Comparison of ENCODE assay signal across 11 cellular contexts in genomic region chr3:133535971-133536634, GRCh38. TPM values are rescaled to one million over a fixed set of nuclear protein-coding genes. Genes with fewer than 3 reads are reported as not detected.
DNase-seq lines count a peak whose midpoint lies in the region; ATAC-seq, FAIRE-seq and TF ChIP-seq lines count a peak whose summit lies in the region.
"Had no signal": no experiment of that assay in that cellular context is flagged by ENCODE, and none has a peak within 500 bp of the region (broad histone marks: within the 10 kb centered on the region; RNA-seq: fewer than 3 reads in every experiment).

No MANE protein-coding gene starts in this region.

- DNase-seq in AG04450 (ENCODE audit: low read depth, low spot score) (peak; percentile 88), MG63 (peak; percentile 79), H1 (ENCODE audit: low read depth in 1 of 2, low spot score in 2 of 2) (no peak), mesothelial cell of epicardium (ENCODE audit: low spot score in 2 of 2, unreplicated experiment in 2 of 2) (no peak), glutamatergic neuron (no peak)
- DNase-seq in activated CD4-positive, alpha-beta T cell treated with anti-CD3 and anti-CD28 coated beads, Interleukin-2, amount 10 ng/mL, durations not matched to agents 7 days and 5 days, result no peak
- DNase-seq: activated CD8-positive, alpha-beta T cell treated with anti-CD3 and anti-CD28 coated beads, Interleukin-2, amount 10 ng/mL, durations not matched to agents 7 days and 5 days; GOT3; NCI-H2029 treated with DMSO at 0.1 percent for 48 hours had no signal

- no peaks in the 10 kb centered on the region for H4K20me1 ChIP-seq in H1 (replicated peaks in 1 of 2; ENCODE audit: control insufficient read depth in 1 of 2, insufficient read depth in 2 of 2, low read length in 2 of 2)

- H3K27me3 Mint-ChIP-seq in mesothelial cell of epicardium (ENCODE audit: low read depth), result no peaks in the 10 kb centered on the region
- H3K27me3 Mint-ChIP-seq in activated CD4-positive, alpha-beta T cell treated with anti-CD3 and anti-CD28 coated beads, Interleukin-2, amount 10 ng/mL, durations not matched to agents 7 days and 5 days, result no peaks in the 10 kb centered on the region
- peaks cover 3% of the 10 kb centered on the region for H3K27me3 Mint-ChIP-seq in glutamatergic neuron (ENCODE audit: unreplicated experiment)

- TF ChIP-seq CTCF in AG04450 (IDR thresholded peaks at IDR 0.05; ENCODE audit: low read depth, low read length) (no peak), H1 (IDR thresholded peaks at IDR 0.05; ENCODE audit: control extremely low read depth in 1 of 3, insufficient read depth in 1 of 3, low read depth in 1 of 3, low read length in 3 of 3) (no peak), mesothelial cell of epicardium (IDR thresholded peaks at IDR 0.05; ENCODE audit: unreplicated experiment) (no peak), glutamatergic neuron (IDR thresholded peaks at IDR 0.05; ENCODE audit: partially characterized antibody, unreplicated experiment) (no peak)

- peak overlapping the region; percentile 41 for H3K4me3 ChIP-seq in AG04450 (ENCODE audit: low read depth, low read length)
- 0 out of 2 replicates have a peak overlapping the region, but pooled peaks have one; percentile 2 for H3K4me3 ChIP-seq in MG63
- no peak overlapping the region for H3K4me3 ChIP-seq in H1 (ENCODE audit: extremely low read depth in 1 of 4, insufficient read depth in 2 of 4, low read depth in 3 of 4, low read length in 4 of 4)

- no peak overlapping the region for H2AK5ac ChIP-seq in H1 (ENCODE audit: low read depth, low read length)

- H3K9me3 Mint-ChIP-seq in mesothelial cell of epicardium (peaks cover 8% of the 10 kb centered on the region), glutamatergic neuron (ENCODE audit: unreplicated experiment) (peaks cover 5% of the 10 kb centered on the region)
- H3K9me3 Mint-ChIP-seq in activated CD4-positive, alpha-beta T cell treated with anti-CD3 and anti-CD28 coated beads, Interleukin-2, amount 10 ng/mL, durations not matched to agents 7 days and 5 days, result peaks cover 7% of the 10 kb centered on the region

- POLR2A ChIA-PET in AG04450 (lab: Yijun Ruan, JAX), result interaction anchor here (1.1 to 1.8 kb wide), 4 partner anchors 12 to 62 kb away, joined by 4 to 21 read pairs (median 10); partner anchors contain the start of gene CDV3
- POLR2A ChIA-PET in H1 (lab: Charles Lee; ENCODE audit: partially characterized antibody), result no interaction called here
- POLR2A ChIA-PET in activated CD4-positive, alpha-beta T cell treated with anti-CD3 and anti-CD28 coated beads, Interleukin-2, amount 10 ng/mL, durations not matched to agents 7 days and 5 days (lab: Charles Lee), result no interaction called here

- H3K4me1 Mint-ChIP-seq in mesothelial cell of epicardium, result peaks cover 16% of the 10 kb centered on the region
- no peaks in the 10 kb centered on the region for H3K4me1 Mint-ChIP-seq in activated CD4-positive, alpha-beta T cell treated with anti-CD3 and anti-CD28 coated beads, Interleukin-2, amount 10 ng/mL, durations not matched to agents 7 days and 5 days
- no peaks in the 10 kb centered on the region for H3K4me1 Mint-ChIP-seq in glutamatergic neuron (ENCODE audit: low read depth, unreplicated experiment)

- no peak overlapping the region for H3K23ac ChIP-seq in H1 (ENCODE audit: insufficient read length)

- no peak overlapping the region for H3K14ac ChIP-seq in H1 (ENCODE audit: insufficient read length)

- H3K36me3 ChIP-seq in MG63, result no peaks in the 10 kb centered on the region
- H3K36me3 ChIP-seq in H1 (ENCODE audit: control insufficient read depth in 2 of 4, insufficient read depth in 4 of 4, low read length in 3 of 4), result no peaks in the 10 kb centered on the region

- H3K36me3 Mint-ChIP-seq in mesothelial cell of epicardium (no peaks in the 10 kb centered on the region), glutamatergic neuron (ENCODE audit: unreplicated experiment) (no peaks in the 10 kb centered on the region)
- no peaks in the 10 kb centered on the region for H3K36me3 Mint-ChIP-seq in activated CD4-positive, alpha-beta T cell treated with anti-CD3 and anti-CD28 coated beads, Interleukin-2, amount 10 ng/mL, durations not matched to agents 7 days and 5 days (ENCODE audit: low read depth)

- peak overlapping the region; percentile 10 for H3K56ac ChIP-seq in H1 (replicated peaks; ENCODE audit: insufficient read length, low read depth, low read length)

- no peaks in the 10 kb centered on the region for H3K4me1 ChIP-seq in H1 (replicated peaks in 1 of 4; ENCODE audit: control insufficient read depth in 3 of 4, insufficient read depth in 4 of 4, low read length in 3 of 4)

- H4K91ac ChIP-seq in H1 (replicated peaks; ENCODE audit: insufficient read length, low read length), result no peak overlapping the region

- TF ChIP-seq EP300 in H1 (IDR thresholded peaks at IDR 0.05; ENCODE audit: borderline replicate concordance in 1 of 2, low read depth in 2 of 2, low read length in 2 of 2), result no peak

- peak overlapping the region; percentile 22 for H3K27ac Mint-ChIP-seq in mesothelial cell of epicardium
- H3K27ac Mint-ChIP-seq in activated CD4-positive, alpha-beta T cell treated with anti-CD3 and anti-CD28 coated beads, Interleukin-2, amount 10 ng/mL, durations not matched to agents 7 days and 5 days, result no peak overlapping the region
- no peak overlapping the region for H3K27ac Mint-ChIP-seq in glutamatergic neuron (ENCODE audit: unreplicated experiment)
- H3K27ac Mint-ChIP-seq: activated CD8-positive, alpha-beta T cell treated with anti-CD3 and anti-CD28 coated beads, Interleukin-2, amount 10 ng/mL, durations not matched to agents 7 days and 5 days had no signal

- H3K79me2 ChIP-seq in H1 (ENCODE audit: control insufficient read depth in 1 of 2, insufficient read depth in 2 of 2, low read length in 2 of 2), result no peaks in the 10 kb centered on the region

- peaks cover 3% of the 10 kb centered on the region; the same call in 1 of the 2 replicates for H3K9me3 ChIP-seq in AG04450 (ENCODE audit: control insufficient read depth, insufficient read depth, low read length)
- H3K9me3 ChIP-seq in MG63, result no peaks in the 10 kb centered on the region
- no peaks in the 10 kb centered on the region for H3K9me3 ChIP-seq in H1 (ENCODE audit: insufficient read depth in 2 of 2, low read depth in 1 of 2, low read length in 1 of 2)

- no peak overlapping the region for H3K4me2 ChIP-seq in H1 (ENCODE audit: insufficient read depth in 1 of 2, low read depth in 2 of 2, low read length in 2 of 2)

- H3K23me2 ChIP-seq in H1 (ENCODE audit: low read depth, low read length), result peaks cover 1% of the 10 kb centered on the region; the same call in 1 of the 2 replicates

- no peak for TF ChIP-seq RAD21 in H1 (IDR thresholded peaks at IDR 0.05 in 1 of 2, conservative IDR thresholded peaks at IDR 0.05 in 1 of 2; ENCODE audit: low read depth in 2 of 2, low read length in 2 of 2)

- H2BK15ac ChIP-seq in H1 (ENCODE audit: low read length), result no peak overlapping the region

- H3K18ac ChIP-seq in H1 (ENCODE audit: extremely low read depth, low read length), result no peak overlapping the region

- no peak overlapping the region for H2BK20ac ChIP-seq in H1 (ENCODE audit: low read length)

- H2BK120ac ChIP-seq in H1 (replicated peaks; ENCODE audit: low read depth, low read length), result no peak overlapping the region

- no peak overlapping the region for H2AFZ ChIP-seq in H1 (ENCODE audit: low read length)

- 68% methylated on average over 1 of the region's 1 CpG; no CpG with 5 or more reads in 1 of the 2 experiments for WGBS in H1 (ENCODE audit: extremely low coverage in 1 of 2, insufficient coverage in 1 of 2, insufficient read length in 1 of 2, insufficient replicate concordance in 2 of 2, low coverage in 1 of 2, low lambda C conversion rate in 2 of 2, missing lambda C conversion rate in 1 of 2), 2 experiments

- ATAC-seq in HG02763 (IDR thresholded peaks at IDR 0.05; ENCODE audit: unreplicated experiment) (no peak), HG03108 (IDR thresholded peaks at IDR 0.05; ENCODE audit: unreplicated experiment) (no peak)
- ATAC-seq: activated CD8-positive, alpha-beta T cell treated with anti-CD3 and anti-CD28 coated beads, Interleukin-2, amount 10 ng/mL, durations not matched to agents 7 days and 5 days had no signal

- no peak overlapping the region for H2BK5ac ChIP-seq in H1 (ENCODE audit: low read depth, low read length)

- H3K27me3 ChIP-seq in AG04450 (ENCODE audit: control insufficient read depth, insufficient read depth, low read length) (no peaks in the 10 kb centered on the region), MG63 (no peaks in the 10 kb centered on the region), H1 (replicated peaks in 1 of 4; ENCODE audit: control insufficient read depth in 3 of 4, extremely low read depth in 1 of 4, insufficient read depth in 3 of 4, low read length in 3 of 4) (no peaks in the 10 kb centered on the region)

- FAIRE-seq in H1 (lab: Jason Lieb, UNC), result no peak

- H3K4me3 Mint-ChIP-seq in mesothelial cell of epicardium (no peak overlapping the region), glutamatergic neuron (ENCODE audit: unreplicated experiment) (no peak overlapping the region)
- no peak overlapping the region for H3K4me3 Mint-ChIP-seq in activated CD4-positive, alpha-beta T cell treated with anti-CD3 and anti-CD28 coated beads, Interleukin-2, amount 10 ng/mL, durations not matched to agents 7 days and 5 days
- H3K4me3 Mint-ChIP-seq: activated CD8-positive, alpha-beta T cell treated with anti-CD3 and anti-CD28 coated beads, Interleukin-2, amount 10 ng/mL, durations not matched to agents 7 days and 5 days had no signal

- H3K79me1 ChIP-seq in H1 (ENCODE audit: low read depth, low read length), result no peaks in the 10 kb centered on the region

- H3K9ac ChIP-seq in H1 (replicated peaks in 1 of 4; ENCODE audit: extremely low read depth in 1 of 4, low read depth in 3 of 4, low read length in 3 of 4), result no peak overlapping the region

- CTCF ChIA-PET in AG04450 (lab: Charles Lee), result interaction anchor here (0.6 to 1.6 kb wide), 4 partner anchors 11 to 112 kb away, joined by 3 to 5 read pairs (median 3); no protein-coding TSS in a partner anchor
- CTCF ChIA-PET in H1 (lab: Charles Lee; ENCODE audit: partially characterized antibody), result interaction anchor here (1.6 kb wide), 1 partner anchor 42 kb away, joined by 4 read pairs; no protein-coding TSS in a partner anchor
- CTCF ChIA-PET in activated CD4-positive, alpha-beta T cell treated with anti-CD3 and anti-CD28 coated beads, Interleukin-2, amount 10 ng/mL, durations not matched to agents 7 days and 5 days (lab: Charles Lee), result no interaction called here

- no peak overlapping the region for H2BK12ac ChIP-seq in H1 (ENCODE audit: low read depth, low read length)

- H4K5ac ChIP-seq in H1 (ENCODE audit: insufficient read length, low read depth, low read length), result no peak overlapping the region

- no peak overlapping the region for H3K4ac ChIP-seq in H1 (replicated peaks; ENCODE audit: insufficient read length, low read depth, low read length)

- H3K27ac ChIP-seq in AG04450 (ENCODE audit: low read depth, low read length) (peak overlapping the region; percentile 97), H1 (ENCODE audit: low read depth, low read length) (no peak overlapping the region)

- no peak for TF ChIP-seq POLR2A in H1 (IDR thresholded peaks at IDR 0.05; ENCODE audit: control extremely low read depth in 1 of 2, low read depth in 2 of 2, low read length in 2 of 2)

- H4K8ac ChIP-seq in H1 (ENCODE audit: extremely low read depth, insufficient read depth, low read length), result no peak overlapping the region

RNA-seq across cellular contexts. Expression of gene CDV3, which starts 37.4 kb away (rescaled TPM):
- polyA plus RNA-seq in AG04450 (2011; rRNA removed) (131 and 164 TPM in 2 replicates), H1 (2011; rRNA removed) (16.8 and 29.4 TPM in 2 replicates)
- polyA minus RNA-seq in AG04450 (2011; rRNA and poly(A)+ RNA removed), result 81.9 and 122 TPM in 2 replicates
- total RNA-seq in MG63 (2014; rRNA removed; shearing (Covaris generic); ENCODE audit: low replicate concordance), result 136 and 146 TPM in 2 replicates
- total RNA-seq in H1 (2021; fragmentation: NEBNext Ultra II Directional; extraction: Animal tissue kit (Norgen Biotek cat#: 25700)), result 149 and 163 TPM in 2 replicates
- polyA plus RNA-seq in H1 (2011; cell fraction: cytosol; rRNA removed), result 40.4 TPM
- polyA plus RNA-seq in H1 (2011; cell fraction: nucleus; rRNA removed), result 19.2 TPM
- polyA plus RNA-seq in H1 (2012, experiment 1 of 2), result 77.7 to 131 TPM (median 82.9 TPM) in 4 replicates
- 13.3 TPM for polyA plus RNA-seq in H1 (2012, experiment 2 of 2)
- polyA plus RNA-seq in H1 (2013, experiment 1 of 2), result 85.8 TPM
- polyA plus RNA-seq in H1 (2013, experiment 2 of 2), result 86.9 TPM
- 39.5 and 61.4 TPM in 2 replicates for polyA minus RNA-seq in H1 (2011; rRNA and poly(A)+ RNA removed)
- 53.3 TPM for polyA minus RNA-seq in H1 (2011; cell fraction: cytosol; rRNA and poly(A)+ RNA removed)
- polyA minus RNA-seq in H1 (2011; cell fraction: nucleus; rRNA and poly(A)+ RNA removed), result 51.8 TPM
- total RNA-seq in mesothelial cell of epicardium (127 to 135 TPM (median 132 TPM) in 3 replicates), glutamatergic neuron (ENCODE audit: unreplicated experiment) (91.2 TPM)
- total RNA-seq in activated CD4-positive, alpha-beta T cell treated with anti-CD3 and anti-CD28 coated beads, Interleukin-2, amount 10 ng/mL, durations not matched to agents 7 days and 5 days, result 100 to 1,000 TPM; 177 to 196 TPM

Comparison
In these comparisons a context has a peak if more than half of its experiments do, and no peak if none do; other contexts are left out.
1. DNase-seq: peak in AG04450 (single experiment) and MG63 (single experiment); none in H1 (0 of 2), mesothelial cell of epicardium (0 of 2), activated CD4-positive, alpha-beta T cell treated with anti-CD3 and anti-CD28 coated beads, Interleukin-2, amount 10 ng/mL, durations not matched to agents 7 days and 5 days (single experiment) and glutamatergic neuron (single experiment).
2. H3K4me3 ChIP-seq: peak in AG04450 (single experiment) and MG63 (single experiment); none in H1 (0 of 4).